8 cellular contexts compared by ENCODE assay signal in the genomic region with DNA sequence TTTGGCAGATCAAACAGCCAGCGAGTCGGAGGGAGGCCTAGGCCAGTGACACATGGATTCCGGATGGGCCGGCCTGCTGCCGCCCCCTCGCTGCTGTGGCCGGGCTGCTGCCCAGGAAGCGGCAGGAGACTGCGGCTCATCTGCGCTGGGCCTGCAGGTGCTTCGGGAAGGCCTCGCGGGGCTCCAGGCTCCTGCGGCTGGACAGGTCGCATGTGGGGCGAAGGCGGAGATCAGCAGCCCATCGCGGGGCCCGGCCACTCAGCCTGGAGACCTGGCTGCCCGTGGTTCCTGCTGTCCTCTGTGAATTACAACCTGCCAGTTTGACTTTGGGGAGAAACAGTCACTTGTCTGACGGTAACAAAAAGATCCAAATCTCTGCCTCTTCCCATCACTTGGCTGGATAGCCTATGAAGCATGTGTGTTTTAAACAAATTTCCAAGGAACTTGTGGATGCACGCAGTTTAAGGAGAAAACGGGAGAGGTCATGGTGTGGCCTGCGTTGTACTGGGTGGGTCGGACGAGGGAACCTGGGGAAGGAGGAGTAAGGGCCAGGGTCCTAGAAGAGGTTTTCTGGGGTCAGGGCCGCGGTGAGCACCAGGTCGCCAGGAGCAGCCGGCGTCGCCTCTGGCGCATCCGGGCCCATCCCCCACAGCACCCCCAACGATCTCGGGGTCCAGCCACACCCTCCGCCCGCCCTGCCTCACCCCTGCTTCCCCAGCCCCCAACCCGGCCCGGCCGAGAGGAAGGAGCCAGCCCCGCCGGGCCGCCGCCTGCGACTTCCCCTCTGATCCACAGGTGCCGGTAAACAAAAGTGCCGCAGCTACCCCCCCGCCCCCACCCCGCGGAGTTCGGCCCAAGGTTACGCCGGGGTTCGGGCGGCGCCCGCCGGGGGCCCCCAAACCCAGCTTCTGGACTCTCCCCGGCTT. TPM values are rescaled to one million over a fixed set of nuclear protein-coding genes. Genes with fewer than 3 reads are reported as not detected.
DNase-seq lines count a peak whose midpoint lies in the region; ATAC-seq and TF ChIP-seq lines count a peak whose summit lies in the region.

No MANE protein-coding gene starts in this region.

- H3K9me3 ChIP-seq in iPS-20b (ENCODE audit: insufficient read depth, low read depth, low read length) = no peaks in the 10 kb centered on the region

- H3K36me3 Mint-ChIP-seq in activated naive CD4-positive, alpha-beta T cell treated with anti-CD3 and anti-CD28 coated beads for 36 hours (ENCODE audit: low read depth) = peaks cover 47% of the 10 kb centered on the region

- no peaks in the 10 kb centered on the region for H3K27me3 Mint-ChIP-seq in activated naive CD4-positive, alpha-beta T cell treated with anti-CD3 and anti-CD28 coated beads for 36 hours (ENCODE audit: low read depth)

- peaks cover 10% of the 10 kb centered on the region; the same call in 1 of the 2 replicates for H3K4me1 ChIP-seq in iPS-20b (ENCODE audit: insufficient read depth, low read length)

- H3K9ac ChIP-seq in iPS-20b (ENCODE audit: low read depth, low read length) = no peak overlapping the region

- CTCF ChIA-PET in activated naive CD4-positive, alpha-beta T cell treated with anti-CD3 and anti-CD28 coated beads for 36 hours (lab: Charles Lee) = interaction anchor here (0.9 to 1.8 kb wide), 3 partner anchors 38 to 251 kb away, joined by 3 to 5 read pairs (median 5); no protein-coding TSS in a partner anchor

- no peaks in the 10 kb centered on the region for H3K36me3 ChIP-seq in iPS-20b (ENCODE audit: insufficient read depth, low read depth, low read length)

- peak overlapping the region; percentile 87 for H3K4me3 Mint-ChIP-seq in activated naive CD4-positive, alpha-beta T cell treated with anti-CD3 and anti-CD28 coated beads for 36 hours

- TF ChIP-seq CTCF in omental fat pad (IDR thresholded peaks at IDR 0.05) = no peak

- peak overlapping the region; percentile 34 for H3K4me3 ChIP-seq in Jurkat, Clone E6-1 (ENCODE audit: low read length)
- peak overlapping the region; percentile 58 for H3K4me3 ChIP-seq in iPS-20b (ENCODE audit: low read length)

- peaks cover 67% of the 10 kb centered on the region for H3K4me1 Mint-ChIP-seq in activated naive CD4-positive, alpha-beta T cell treated with anti-CD3 and anti-CD28 coated beads for 36 hours (ENCODE audit: low read depth)

- no peak overlapping the region for H3K27ac ChIP-seq in iPS-20b (ENCODE audit: low read length)

- peaks cover 70% of the 10 kb centered on the region for H3K27me3 ChIP-seq in iPS-20b (ENCODE audit: insufficient read depth, low read length)

- no peaks in the 10 kb centered on the region for H3K9me3 Mint-ChIP-seq in activated naive CD4-positive, alpha-beta T cell treated with anti-CD3 and anti-CD28 coated beads for 36 hours

- ATAC-seq in HG02884 (IDR thresholded peaks at IDR 0.05; ENCODE audit: unreplicated experiment) = no peak
- no peak for ATAC-seq in omental fat pad (ENCODE audit: low FRiP score)

- DNase-seq in Jurkat, Clone E6-1 (ENCODE audit: low read depth, low spot score) = no peak
- peak; percentile 71 for DNase-seq in activated naive CD4-positive, alpha-beta T cell treated with anti-CD3 and anti-CD28 coated beads for 36 hours
- DNase-seq in stimulated activated CD4-positive, alpha-beta T cell treated with anti-CD3 and anti-CD28 coated beads, Interleukin-1b, Interleukin-23, amount 100 ng/mL, for 1 hour (ENCODE audit: low read depth in 2 of 2) = peak; percentile 35 to 47
- DNase-seq in omental fat pad (ENCODE audit: low spot score) (no peak), NK-92 (lab: John Stamatoyannopoulos, UW; ENCODE audit: unreplicated experiment) (no peak), UCSD-AML1 (lab: John Stamatoyannopoulos, UW; ENCODE audit: unreplicated experiment) (no peak)

- intact Hi-C loops in activated naive CD4-positive, alpha-beta T cell treated with anti-CD3 and anti-CD28 coated beads for 36 hours (cut with micrococcal nuclease) = loop anchor here (5.0 to 10.0 kb wide), 2 partner anchors 36 to 1922 kb away; no protein-coding TSS in a partner anchor

- H3K27ac Mint-ChIP-seq in activated naive CD4-positive, alpha-beta T cell treated with anti-CD3 and anti-CD28 coated beads for 36 hours = peak overlapping the region; percentile 97

RNA-seq across cellular contexts. Expression of gene SPOCK2, which starts 1.6 kb away (rescaled TPM):
- polyA plus RNA-seq in Jurkat, Clone E6-1 (2012; ENCODE audit: insufficient read depth, insufficient read length) = 1.2 TPM
- 100 to 1,000 TPM; 205 to 208 TPM for total RNA-seq in activated naive CD4-positive, alpha-beta T cell treated with anti-CD3 and anti-CD28 coated beads for 36 hours
- 10 to 100 TPM in 2 of 4 donors, 1 to 10 TPM in 2; 8.3 to 24.6 (median 16.2) TPM for total RNA-seq in omental fat pad

Comparison
In these comparisons a context has a peak if more than half of its experiments do, and no peak if none do; other contexts are left out.
1. DNase-seq: peak in activated naive CD4-positive, alpha-beta T cell treated with anti-CD3 and anti-CD28 coated beads for 36 hours (single experiment) and stimulated activated CD4-positive, alpha-beta T cell treated with anti-CD3 and anti-CD28 coated beads, Interleukin-1b, Interleukin-23, amount 100 ng/mL, for 1 hour (2 of 2); none in Jurkat, Clone E6-1 (single experiment), omental fat pad (single experiment), NK-92 (single experiment) and UCSD-AML1 (single experiment).
2. RNA of gene SPOCK2, which starts 1.6 kb away (total RNA-seq): 205 to 208 TPM in activated naive CD4-positive, alpha-beta T cell treated with anti-CD3 and anti-CD28 coated beads for 36 hours; 8.3 to 24.6 TPM in omental fat pad; every median in the first group is over 4 times any median in the second.